ENCODE assay signal across 23 cellular contexts in the genomic region with DNA sequence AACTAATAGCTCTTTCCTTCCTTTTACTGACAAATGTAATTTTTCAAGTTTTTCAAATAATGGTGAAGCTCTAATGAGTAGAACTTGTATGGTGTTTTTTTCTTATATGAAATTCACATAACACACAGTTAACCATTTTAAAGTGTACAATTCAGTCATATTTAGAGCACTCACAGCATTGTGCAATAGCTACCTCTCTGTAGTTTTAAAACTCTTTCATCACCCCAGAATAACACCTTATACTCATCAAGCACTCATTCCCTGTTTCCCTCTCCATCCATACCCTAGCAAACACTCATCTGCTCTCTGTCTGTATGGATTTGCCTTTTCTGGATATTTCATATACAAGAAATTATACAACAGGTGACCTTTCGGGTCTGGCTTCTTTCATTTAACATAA.
"Had no signal": no experiment of that assay in that cellular context is flagged by ENCODE, and none has a peak within 500 bp of the region (broad histone marks: within the 10 kb centered on the region; RNA-seq: fewer than 3 reads in every experiment).

No MANE protein-coding gene starts in this region.

- FAIRE-seq: endothelial cell of umbilical vein, keratinocyte had no signal

- DNase-seq: dermis blood vessel endothelial cell; effector memory CD4-positive, alpha-beta T cell; foreskin fibroblast; gastrocnemius medialis; head of caudate nucleus; mesenchymal stem cell; midbrain; naive thymus-derived CD4-positive, alpha-beta T cell; stimulated activated CD4-positive, alpha-beta T cell treated with anti-CD3 and anti-CD28 coated beads, Interleukin-2, amount 100 ng/mL, for 24 hours; stimulated activated CD4-positive, alpha-beta T cell treated with anti-CD3 and anti-CD28 coated beads, Interleukin-4, amount 100 ng/mL, for 24 hours; stimulated activated naive CD4-positive, alpha-beta T cell treated with Interleukin-2 at 50 U/mL for 16 hours; stomach; thyroid gland; trophoblast cell had no signal

- H3K4me3 Mint-ChIP-seq: naive thymus-derived CD4-positive, alpha-beta T cell; nephron; neural progenitor cell; stimulated activated effector memory CD8-positive, alpha-beta T cell treated with anti-CD3 and anti-CD28 coated beads, Interleukin-12 subunit alpha, Interleukin-12 subunit beta, amount 100 ng/mL, for 72 hours had no signal

- H3K27me3 ChIP-seq: gastrocnemius medialis, neural progenitor cell, stomach, thyroid gland, vagina had no signal

- H3K9ac ChIP-seq: neural progenitor cell, parathyroid adenoma had no signal

- H3K4me3 ChIP-seq: coronary artery, gastrocnemius medialis, neural progenitor cell, stomach, thyroid gland, vagina had no signal

- H3K27ac ChIP-seq: coronary artery, gastrocnemius medialis, neural progenitor cell, parathyroid adenoma, stomach, thyroid gland, vagina had no signal

- H3K27ac Mint-ChIP-seq: nephron; neural progenitor cell; progenitor cell of endocrine pancreas; stimulated activated effector memory CD8-positive, alpha-beta T cell treated with anti-CD3 and anti-CD28 coated beads, Interleukin-12 subunit alpha, Interleukin-12 subunit beta, amount 100 ng/mL, for 72 hours had no signal

- H3K4me1 ChIP-seq: vagina had no signal

- H3K4me1 Mint-ChIP-seq: nephron had no signal

- H3K36me3 Mint-ChIP-seq: stimulated activated effector memory CD8-positive, alpha-beta T cell treated with anti-CD3 and anti-CD28 coated beads, Interleukin-12 subunit alpha, Interleukin-12 subunit beta, amount 100 ng/mL, for 72 hours had no signal

- H3K9me3 ChIP-seq: thyroid gland had no signal

- H3K36me3 ChIP-seq: gastrocnemius medialis, neural progenitor cell, stomach, thyroid gland, vagina had no signal

- H3K27me3 Mint-ChIP-seq: naive thymus-derived CD4-positive, alpha-beta T cell; progenitor cell of endocrine pancreas had no signal
